ENCODE assay signal across 8 cellular contexts in the genomic region with DNA sequence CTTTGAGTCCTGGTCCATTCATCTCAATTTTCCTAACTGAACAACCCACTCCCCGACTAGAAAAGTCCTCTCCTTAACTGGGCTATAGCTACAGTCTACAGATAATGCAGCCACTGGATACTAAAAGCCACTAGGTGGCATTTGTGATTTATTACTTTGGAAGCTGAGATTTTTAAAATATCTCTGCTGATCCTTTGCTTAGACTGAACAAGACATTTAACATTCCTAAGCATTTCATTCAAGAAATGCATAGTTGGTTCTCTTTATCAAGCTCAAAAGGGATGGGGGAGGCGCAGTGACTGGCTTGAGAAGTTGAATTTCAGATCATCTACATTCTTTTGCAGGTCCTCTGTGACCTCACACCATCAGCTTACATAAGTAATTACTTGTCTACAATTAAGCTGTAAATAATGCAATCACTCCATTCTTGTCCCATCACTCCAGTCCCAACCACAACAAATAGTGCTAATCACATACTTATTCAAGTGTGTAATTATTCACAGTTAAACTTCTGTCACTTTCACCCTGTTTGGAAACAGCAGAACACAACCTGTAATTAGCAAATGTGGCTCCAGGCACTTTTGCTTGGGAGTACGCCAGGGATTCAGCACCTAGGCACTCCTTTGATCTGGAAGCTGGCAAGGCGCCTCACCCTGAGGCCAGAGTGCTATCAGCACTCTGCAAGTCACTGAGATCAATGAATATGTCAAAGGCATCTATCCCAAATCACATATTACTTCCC.
DNase-seq lines count a peak whose midpoint lies in the region; ATAC-seq, FAIRE-seq and TF ChIP-seq lines count a peak whose summit lies in the region.

No MANE protein-coding gene starts in this region.

- H2BK120ac ChIP-seq in IMR-90 (ENCODE audit: low read depth, low read length): no peak overlapping the region

- POLR2A ChIA-PET in IMR-90 (lab: Charles Lee; ENCODE audit: unreplicated experiment): no interaction called here

- no peak overlapping the region for H3K4ac ChIP-seq in IMR-90 (ENCODE audit: low read depth, low read length)

- H3K79me1 ChIP-seq in IMR-90 (ENCODE audit: low read depth in 1 of 2, low read length in 2 of 2): no peaks in the 10 kb centered on the region

- H2BK5ac ChIP-seq in IMR-90 (ENCODE audit: low read depth, low read length, poor library complexity, severe bottlenecking): no peak overlapping the region

- no peak overlapping the region for H3K18ac ChIP-seq in IMR-90 (ENCODE audit: low read depth, low read length)

- H2BK15ac ChIP-seq in IMR-90 (ENCODE audit: low read depth, low read length): no peak overlapping the region

- H3K56ac ChIP-seq in IMR-90 (ENCODE audit: extremely low read depth, insufficient read depth, low read length): no peak overlapping the region

- H4K91ac ChIP-seq in IMR-90 (ENCODE audit: insufficient read depth, low read depth, low read length): no peak overlapping the region

- H3K9me3 ChIP-seq in IMR-90 (ENCODE audit: control insufficient read depth, insufficient read depth, low read length) (no peaks in the 10 kb centered on the region), OCI-LY3 (ENCODE audit: insufficient read depth, low read length) (no peaks in the 10 kb centered on the region), stomach (no peaks in the 10 kb centered on the region)

- in situ Hi-C loops in IMR-90 (cut with MboI; ENCODE audit: low sequenced_read_pairs): no loop called here

- dilution Hi-C loops in IMR-90 (cut with HindIII; ENCODE audit: low sequenced_read_pairs, unreplicated experiment): no loop called here

- no TSS peak for BruUV-seq in IMR-90 (replicated peaks; lab: Mats Ljungman, UMichigan)

- H2AFZ ChIP-seq in IMR-90 (replicated peaks; ENCODE audit: low read length, poor library complexity) (no peak overlapping the region), OCI-LY3 (ENCODE audit: low read depth, low read length) (no peak overlapping the region)

- H3K4me3 ChIP-seq in IMR-90 (ENCODE audit: insufficient read depth, low read depth, low read length) (no peak overlapping the region), OCI-LY3 (ENCODE audit: low read length) (no peak overlapping the region), stomach (no peak overlapping the region)

- H3K23ac ChIP-seq in IMR-90 (ENCODE audit: low read depth, low read length): no peak overlapping the region

- H3K9ac ChIP-seq in IMR-90 (ENCODE audit: low read depth, low read length) (no peak overlapping the region), OCI-LY3 (ENCODE audit: low read length) (no peak overlapping the region)

- peak; percentile 12 for DNase-seq in IMR-90
- peak; percentile 9 to 20 for DNase-seq in frontal cortex (ENCODE audit: low spot score in 2 of 2)
- peak; percentile 34 for DNase-seq in stomach
- no peak for DNase-seq in occipital lobe (lab: John Stamatoyannopoulos, UW)
- no peak for DNase-seq in GM19238 (ENCODE audit: insufficient read length, low spot score)

- CTCF ChIA-PET in IMR-90 (lab: Yijun Ruan, JAX): no interaction called here

- TF ChIP-seq POLR2A in IMR-90 (IDR thresholded peaks at IDR 0.05; ENCODE audit: low read depth, low read length): no peak
- TF ChIP-seq POLR2A in stomach (IDR thresholded peaks at IDR 0.05): no peak

- H3K4me1 ChIP-seq in IMR-90 (ENCODE audit: control insufficient read depth, insufficient read depth, low read length): no peaks in the 10 kb centered on the region
- no peaks in the 10 kb centered on the region for H3K4me1 ChIP-seq in OCI-LY3 (ENCODE audit: low read length)
- H3K4me1 ChIP-seq in stomach: peaks cover 0 to 9% (median 8%) of the 10 kb centered on the region in 4 donors

- no peak for FAIRE-seq in frontal cortex (lab: Jason Lieb, UNC)

- no peaks in the 10 kb centered on the region for H3K9me1 ChIP-seq in IMR-90 (ENCODE audit: insufficient read depth, low read length)

- no peak overlapping the region for H3K27ac ChIP-seq in IMR-90 (ENCODE audit: insufficient read depth, low read length)
- H3K27ac ChIP-seq in OCI-LY3 (ENCODE audit: low read length): no peak overlapping the region
- no peak overlapping the region for H3K27ac ChIP-seq in stomach

- ATAC-seq in IMR-90 (ENCODE audit: low read depth) (peak; percentile 89), HG03520 (IDR thresholded peaks at IDR 0.05; ENCODE audit: unreplicated experiment) (no peak), GM21381 (IDR thresholded peaks at IDR 0.05; ENCODE audit: unreplicated experiment) (no peak)

- H4K20me1 ChIP-seq in IMR-90 (ENCODE audit: insufficient read depth, low read length) (no peaks in the 10 kb centered on the region), OCI-LY3 (ENCODE audit: insufficient read depth, low read length) (no peaks in the 10 kb centered on the region)

- no peak overlapping the region for H3K14ac ChIP-seq in IMR-90 (replicated peaks; ENCODE audit: low read depth, low read length)

- no peak overlapping the region for H4K8ac ChIP-seq in IMR-90 (ENCODE audit: low read depth in 2 of 2, low read length in 2 of 2)

- H2AK5ac ChIP-seq in IMR-90 (ENCODE audit: low read depth, low read length): no peak overlapping the region

- H3K27me3 ChIP-seq in IMR-90 (ENCODE audit: control insufficient read depth, insufficient read depth, low read length): no peaks in the 10 kb centered on the region
- no peaks in the 10 kb centered on the region for H3K27me3 ChIP-seq in OCI-LY3 (ENCODE audit: low read depth, low read length)
- no peaks in the 10 kb centered on the region for H3K27me3 ChIP-seq in stomach

- H3K36me3 ChIP-seq in IMR-90 (ENCODE audit: control insufficient read depth, insufficient read depth, low read length) (no peaks in the 10 kb centered on the region), OCI-LY3 (replicated peaks; ENCODE audit: low read depth, low read length) (no peaks in the 10 kb centered on the region), stomach (no peaks in the 10 kb centered on the region)

- H2BK20ac ChIP-seq in IMR-90 (ENCODE audit: low read depth, low read length): no peak overlapping the region

- H2AK9ac ChIP-seq in IMR-90 (replicated peaks; ENCODE audit: low read depth, low read length, poor library complexity): no peak overlapping the region

- TF ChIP-seq CTCF in IMR-90 (conservative IDR thresholded peaks at IDR 0.05; ENCODE audit: low read depth, low read length) (peak; percentile 46), OCI-LY3 (IDR thresholded peaks at IDR 0.05; ENCODE audit: low read depth, low read length) (peak; percentile 49), stomach (IDR thresholded peaks at IDR 0.05) (peak in 3 of 7 experiments; percentile 13 to 21 (median 18))

- H3K4me2 ChIP-seq in IMR-90 (ENCODE audit: low read depth, low read length): no peak overlapping the region
- H3K4me2 ChIP-seq in OCI-LY3 (ENCODE audit: low read length): no peak overlapping the region

- no peak overlapping the region for H4K5ac ChIP-seq in IMR-90 (ENCODE audit: low read depth, low read length)

- no peaks in the 10 kb centered on the region for H3K79me2 ChIP-seq in OCI-LY3 (ENCODE audit: low read length)

- TF ChIP-seq RAD21 in IMR-90 (IDR thresholded peaks at IDR 0.05; ENCODE audit: low read length): peak; percentile 48

- WGBS in IMR-90 (ENCODE audit: extremely low coverage in 2 of 2, insufficient read length in 1 of 2), 2 experiments: 41% methylated on average over 2 of the region's 4 CpGs; no CpG with 5 or more reads in 1 of the 2 experiments
- 16 to 29% (median 20%) methylated on average over 4 of the region's 4 CpGs for WGBS in stomach, 5 donors

- intact Hi-C loops in IMR-90 (cut with micrococcal nuclease) (loop anchor here (1.0 to 5.0 kb wide), 5 partner anchors 139 to 590 kb away; a partner anchor contains a TSS), stomach (cut with DNase I; ENCODE audit: low total_unique reads) (no loop called here)

- no peak for TF ChIP-seq EP300 in stomach (IDR thresholded peaks at IDR 0.05)

TF ChIP-seq in IMR-90, 13 proteins besides CTCF, POLR2A, EP300 and RAD21:
- TF ChIP-seq RFX5 (IDR thresholded peaks at IDR 0.05; ENCODE audit: low read depth, low read length) (no peak), SMC3 (IDR thresholded peaks at IDR 0.05; ENCODE audit: low read depth, low read length) (peak; percentile 47; the same call in 1 of the 2 replicates)

Comparison
In these comparisons a context has a peak if more than half of its experiments do, and no peak if none do; other contexts are left out.
1. DNase-seq: peak in IMR-90 (single experiment), frontal cortex (2 of 2) and stomach (single experiment); none in occipital lobe (single experiment) and GM19238 (single experiment).